In genomic region chr5:134446938-134447337, GRCh38 we compare ENCODE assay signal across 16 cellular contexts. TPM values are rescaled to one million over a fixed set of nuclear protein-coding genes. Genes with fewer than 3 reads are reported as not detected.
DNase-seq lines count a peak whose midpoint lies in the region; ATAC-seq, FAIRE-seq and TF ChIP-seq lines count a peak whose summit lies in the region.
"Had no signal": no experiment of that assay in that cellular context is flagged by ENCODE, and none has a peak within 500 bp of the region (broad histone marks: within the 10 kb centered on the region; RNA-seq: fewer than 3 reads in every experiment).

No MANE protein-coding gene starts in this region.

- intact Hi-C loops in posterior vena cava (cut with DNase I): no loop called here

- ATAC-seq in GM19043 (IDR thresholded peaks at IDR 0.05; ENCODE audit: low read depth, unreplicated experiment) (peak; percentile 78), HG03159 (IDR thresholded peaks at IDR 0.05; ENCODE audit: unreplicated experiment) (peak; percentile 53), WTC11 (peak; percentile 72)
- peak; percentile 90 for ATAC-seq in stimulated activated memory B cell treated with anti-CD40 and anti-IgM and Interleukin-4, amounts not matched to agents 10 μg/mL and 1 μg/mL and 100 μg/mL, for 72 hours
- ATAC-seq: body of pancreas had no signal

- CTCF ChIA-PET in WTC11 (lab: Charles Lee): interaction anchor here (1.1 to 1.5 kb wide), 2 partner anchors 18 to 140 kb away, joined by 4 read pairs; no protein-coding TSS in a partner anchor

- H3K4me1 Mint-ChIP-seq in WTC11: peaks cover 12% of the 10 kb centered on the region
- H3K4me1 Mint-ChIP-seq in stimulated activated memory B cell treated with anti-CD40 and anti-IgM and Interleukin-4, amounts not matched to agents 10 μg/mL and 1 μg/mL and 100 μg/mL, for 72 hours: peaks cover 66% of the 10 kb centered on the region

- in situ Hi-C loops in brain microvascular endothelial cell (cut with HindIII; ENCODE audit: low pct_ligation_motif_present, low sequenced_read_pairs): no loop called here

- H3K9me3 Mint-ChIP-seq in WTC11: peaks cover 15% of the 10 kb centered on the region
- no peaks in the 10 kb centered on the region for H3K9me3 Mint-ChIP-seq in stimulated activated memory B cell treated with anti-CD40 and anti-IgM and Interleukin-4, amounts not matched to agents 10 μg/mL and 1 μg/mL and 100 μg/mL, for 72 hours
- H3K9me3 Mint-ChIP-seq: activated T-helper 1 cell treated with anti-CD3 and anti-CD28 coated beads, Interleukin-12 subunit alpha, Interleukin-12 subunit beta, Interleukin-2, Interleukin-4 antibody, amounts not matched to agents 30 ng/mL and 10 ng/mL and 1 ng/mL, durations not matched to agents 14 hours and 24 hours and 36 hours had no signal

- H3K27ac ChIP-seq in brain microvascular endothelial cell: no peak overlapping the region
- H3K27ac ChIP-seq: body of pancreas, heart right ventricle had no signal

- H3K36me3 ChIP-seq in brain microvascular endothelial cell (replicated peaks): no peaks in the 10 kb centered on the region
- H3K36me3 ChIP-seq: heart right ventricle, thoracic aorta, WERI-Rb-1 had no signal

- no peak for DNase-seq in WTC11 (ENCODE audit: low spot score)
- no peak for DNase-seq in brain microvascular endothelial cell
- DNase-seq in posterior vena cava (ENCODE audit: low spot score): no peak
- DNase-seq in HuH-7.5 (ENCODE audit: low spot score): no peak
- DNase-seq in RCC 7860 (ENCODE audit: low spot score): no peak
- DNase-seq: body of pancreas, heart right ventricle, NCI-H446 treated with DMSO at 0.1 percent for 48 hours, SHP77, WERI-Rb-1 had no signal

- H3K4me3 ChIP-seq in brain microvascular endothelial cell (ENCODE audit: low read depth, low read length): no peak overlapping the region
- H3K4me3 ChIP-seq: body of pancreas, heart right ventricle, thoracic aorta had no signal

- H3K36me3 Mint-ChIP-seq in WTC11: peaks cover 20% of the 10 kb centered on the region
- H3K36me3 Mint-ChIP-seq in stimulated activated memory B cell treated with anti-CD40 and anti-IgM and Interleukin-4, amounts not matched to agents 10 μg/mL and 1 μg/mL and 100 μg/mL, for 72 hours: no peaks in the 10 kb centered on the region

- no peaks in the 10 kb centered on the region for H3K27me3 ChIP-seq in brain microvascular endothelial cell (replicated peaks)
- H3K27me3 ChIP-seq: body of pancreas, heart right ventricle had no signal

- H3K27ac Mint-ChIP-seq in WTC11: no peak overlapping the region
- peak overlapping the region; percentile 88 for H3K27ac Mint-ChIP-seq in stimulated activated memory B cell treated with anti-CD40 and anti-IgM and Interleukin-4, amounts not matched to agents 10 μg/mL and 1 μg/mL and 100 μg/mL, for 72 hours
- H3K27ac Mint-ChIP-seq: activated T-helper 1 cell treated with anti-CD3 and anti-CD28 coated beads, Interleukin-12 subunit alpha, Interleukin-12 subunit beta, Interleukin-2, Interleukin-4 antibody, amounts not matched to agents 30 ng/mL and 10 ng/mL and 1 ng/mL, durations not matched to agents 14 hours and 24 hours and 36 hours had no signal

- POLR2A ChIA-PET in WTC11 (lab: Charles Lee): interaction anchor here (0.6 to 1.8 kb wide), 3 partner anchors 20 to 47 kb away, joined by 3 to 7 read pairs (median 3); partner anchors contain the start of gene CDKN2AIPNL

- peaks cover 3% of the 10 kb centered on the region; the same call in 1 of the 2 replicates for H3K27me3 Mint-ChIP-seq in WTC11 (ENCODE audit: low read depth)
- H3K27me3 Mint-ChIP-seq in stimulated activated memory B cell treated with anti-CD40 and anti-IgM and Interleukin-4, amounts not matched to agents 10 μg/mL and 1 μg/mL and 100 μg/mL, for 72 hours: no peaks in the 10 kb centered on the region

- TF ChIP-seq CTCF in WTC11 (IDR thresholded peaks at IDR 0.05) (no peak), brain microvascular endothelial cell (IDR thresholded peaks at IDR 0.05; ENCODE audit: low read depth, low read length, missing control alignments) (no peak)

- H3K4me3 Mint-ChIP-seq in WTC11: no peak overlapping the region
- H3K4me3 Mint-ChIP-seq in stimulated activated memory B cell treated with anti-CD40 and anti-IgM and Interleukin-4, amounts not matched to agents 10 μg/mL and 1 μg/mL and 100 μg/mL, for 72 hours: peak overlapping the region; percentile 59
- H3K4me3 Mint-ChIP-seq: activated T-helper 1 cell treated with anti-CD3 and anti-CD28 coated beads, Interleukin-12 subunit alpha, Interleukin-12 subunit beta, Interleukin-2, Interleukin-4 antibody, amounts not matched to agents 30 ng/mL and 10 ng/mL and 1 ng/mL, durations not matched to agents 14 hours and 24 hours and 36 hours had no signal

- no peak for FAIRE-seq in RCC 7860 (lab: Jason Lieb, UNC)
- FAIRE-seq: D721Med had no signal

TF ChIP-seq in WTC11, 78 proteins besides CTCF, POLR2A, EP300 and RAD21:
- no peak for TF ChIP-seq ZNF532 (CRISPR knock-in tag; IDR thresholded peaks at IDR 0.05; ENCODE audit: borderline replicate concordance)
- no peak for TF ChIP-seq ESRRA (CRISPR knock-in tag; IDR thresholded peaks at IDR 0.05; ENCODE audit: borderline replicate concordance)
- no peak for TF ChIP-seq SMAD4 (CRISPR knock-in tag; IDR thresholded peaks at IDR 0.05)
- TF ChIP-seq USF1 (CRISPR knock-in tag; IDR thresholded peaks at IDR 0.05): no peak
- TF ChIP-seq ATF1 (CRISPR knock-in tag; IDR thresholded peaks at IDR 0.05): no peak
- TF ChIP-seq ZNF423 (CRISPR knock-in tag; IDR thresholded peaks at IDR 0.05): no peak
- TF ChIP-seq STAT6 (CRISPR knock-in tag; conservative IDR thresholded peaks at IDR 0.05; ENCODE audit: low read depth): no peak
- no peak for TF ChIP-seq MLX (CRISPR knock-in tag; IDR thresholded peaks at IDR 0.05)
- no peak for TF ChIP-seq MYBL2 (CRISPR knock-in tag; IDR thresholded peaks at IDR 0.05)
- TF ChIP-seq FOXK1 (CRISPR knock-in tag; IDR thresholded peaks at IDR 0.05): no peak
- TF ChIP-seq SMAD3 (CRISPR knock-in tag; IDR thresholded peaks at IDR 0.05; ENCODE audit: borderline replicate concordance): no peak

RNA-seq across cellular contexts. Expression of gene CDKN2AIPNL, which starts 35.3 kb away (rescaled TPM):
- total RNA-seq in WTC11 (2021) (54.3 to 60.7 TPM (median 59.8 TPM) in 3 replicates), posterior vena cava (10 to 100 TPM; 18.8 to 19.4 TPM)
